In genomic region chr10:60434418-60435046, GRCh38 we compare ENCODE assay signal across 8 cellular contexts. TPM values are rescaled to one million over a fixed set of nuclear protein-coding genes. Genes with fewer than 3 reads are reported as not detected.
A peak's percentile ranks its signal among the peaks of the same experiment; 100 is the strongest.
DNase-seq lines count a peak whose midpoint lies in the region; ATAC-seq and TF ChIP-seq lines count a peak whose summit lies in the region.

No MANE protein-coding gene starts in this region.

- H3K27me3 Mint-ChIP-seq in activated CD8-positive, alpha-beta T cell treated with anti-CD3 and anti-CD28 coated beads for 36 hours = no peaks in the 10 kb centered on the region
- no peaks in the 10 kb centered on the region for H3K27me3 Mint-ChIP-seq in activated CD8-positive, alpha-beta T cell treated with anti-CD3 and anti-CD28 coated beads, Interleukin-2, amount 10 ng/mL, durations not matched to agents 7 days and 5 days (ENCODE audit: low read depth)

- H3K9me3 Mint-ChIP-seq in activated CD8-positive, alpha-beta T cell treated with anti-CD3 and anti-CD28 coated beads for 36 hours = no peaks in the 10 kb centered on the region
- no peaks in the 10 kb centered on the region for H3K9me3 Mint-ChIP-seq in activated CD8-positive, alpha-beta T cell treated with anti-CD3 and anti-CD28 coated beads, Interleukin-2, amount 10 ng/mL, durations not matched to agents 7 days and 5 days (ENCODE audit: insufficient read depth)

- peak; percentile 63 for TF ChIP-seq CTCF in activated CD8-positive, alpha-beta T cell treated with anti-CD3 and anti-CD28 coated beads for 36 hours (IDR thresholded peaks at IDR 0.05)
- peak; percentile 56 for TF ChIP-seq CTCF in foreskin fibroblast (IDR thresholded peaks at IDR 0.05; ENCODE audit: low read depth, low read length)

- peak; percentile 12 for DNase-seq in activated CD8-positive, alpha-beta T cell treated with anti-CD3 and anti-CD28 coated beads for 36 hours
- DNase-seq in activated CD8-positive, alpha-beta T cell treated with anti-CD3 and anti-CD28 coated beads, Interleukin-2, amount 10 ng/mL, durations not matched to agents 7 days and 5 days = no peak
- DNase-seq in KG1 (lab: John Stamatoyannopoulos, UW) (peak; percentile 10), SKM-1 (lab: John Stamatoyannopoulos, UW; ENCODE audit: unreplicated experiment) (peak; percentile 39), foreskin fibroblast (peak; percentile 39 to 80), pons (ENCODE audit: low spot score) (peak; percentile 91), activated gamma-delta T cell (lab: John Stamatoyannopoulos, UW) (no peak)
- DNase-seq in activated T-cell treated with anti-CD3 and anti-CD28 coated beads, Interleukin-2, amount 50 U/mL, for 1 hour = no peak

- intact Hi-C loops in activated CD8-positive, alpha-beta T cell treated with anti-CD3 and anti-CD28 coated beads for 36 hours (cut with micrococcal nuclease) = loop anchor here (10.0 kb wide), 1 partner anchor 230 kb away; no protein-coding TSS in a partner anchor

- no peak overlapping the region for H3K27ac Mint-ChIP-seq in activated CD8-positive, alpha-beta T cell treated with anti-CD3 and anti-CD28 coated beads for 36 hours
- H3K27ac Mint-ChIP-seq in activated CD8-positive, alpha-beta T cell treated with anti-CD3 and anti-CD28 coated beads, Interleukin-2, amount 10 ng/mL, durations not matched to agents 7 days and 5 days = no peak overlapping the region

- CTCF ChIA-PET in activated CD8-positive, alpha-beta T cell treated with anti-CD3 and anti-CD28 coated beads for 36 hours (lab: Charles Lee) = interaction anchor here (0.9 to 1.5 kb wide), 6 partner anchors 10 to 320 kb away, joined by 3 to 5 read pairs (median 4); no protein-coding TSS in a partner anchor
- CTCF ChIA-PET in activated CD8-positive, alpha-beta T cell treated with anti-CD3 and anti-CD28 coated beads, Interleukin-2, amount 10 ng/mL, durations not matched to agents 7 days and 5 days (lab: Charles Lee) = interaction anchor here (0.9 to 2.9 kb wide), 3 partner anchors 9 to 196 kb away, joined by 4 to 11 read pairs (median 7); no protein-coding TSS in a partner anchor

- H3K4me3 Mint-ChIP-seq in activated CD8-positive, alpha-beta T cell treated with anti-CD3 and anti-CD28 coated beads for 36 hours = no peak overlapping the region
- no peak overlapping the region for H3K4me3 Mint-ChIP-seq in activated CD8-positive, alpha-beta T cell treated with anti-CD3 and anti-CD28 coated beads, Interleukin-2, amount 10 ng/mL, durations not matched to agents 7 days and 5 days

- no peak for ATAC-seq in activated CD8-positive, alpha-beta T cell treated with anti-CD3 and anti-CD28 coated beads for 36 hours
- no peak for ATAC-seq in activated CD8-positive, alpha-beta T cell treated with anti-CD3 and anti-CD28 coated beads, Interleukin-2, amount 10 ng/mL, durations not matched to agents 7 days and 5 days

- no peak overlapping the region for H3K4me3 ChIP-seq in foreskin fibroblast (ENCODE audit: low read depth in 1 of 2, low read length in 2 of 2)

- H3K4me1 Mint-ChIP-seq in activated CD8-positive, alpha-beta T cell treated with anti-CD3 and anti-CD28 coated beads for 36 hours (ENCODE audit: low read depth) = no peaks in the 10 kb centered on the region
- no peaks in the 10 kb centered on the region for H3K4me1 Mint-ChIP-seq in activated CD8-positive, alpha-beta T cell treated with anti-CD3 and anti-CD28 coated beads, Interleukin-2, amount 10 ng/mL, durations not matched to agents 7 days and 5 days (ENCODE audit: low read depth)

- POLR2A ChIA-PET in activated CD8-positive, alpha-beta T cell treated with anti-CD3 and anti-CD28 coated beads for 36 hours (lab: Charles Lee) = no interaction called here
- POLR2A ChIA-PET in activated CD8-positive, alpha-beta T cell treated with anti-CD3 and anti-CD28 coated beads, Interleukin-2, amount 10 ng/mL, durations not matched to agents 7 days and 5 days (lab: Charles Lee) = no interaction called here

- no peaks in the 10 kb centered on the region for H3K36me3 Mint-ChIP-seq in activated CD8-positive, alpha-beta T cell treated with anti-CD3 and anti-CD28 coated beads for 36 hours (ENCODE audit: low read depth)
- no peaks in the 10 kb centered on the region for H3K36me3 Mint-ChIP-seq in activated CD8-positive, alpha-beta T cell treated with anti-CD3 and anti-CD28 coated beads, Interleukin-2, amount 10 ng/mL, durations not matched to agents 7 days and 5 days (ENCODE audit: low read depth)

RNA-seq across cellular contexts. Expression of gene ANK3, which starts 44.9 kb away (rescaled TPM):
- 10 to 100 TPM; 10.3 to 12.0 TPM for total RNA-seq in activated CD8-positive, alpha-beta T cell treated with anti-CD3 and anti-CD28 coated beads for 36 hours
- total RNA-seq in activated CD8-positive, alpha-beta T cell treated with anti-CD3 and anti-CD28 coated beads, Interleukin-2, amount 10 ng/mL, durations not matched to agents 7 days and 5 days = 1 to 10 TPM; 4.5 to 5.3 TPM

Comparison
In these comparisons a context has a peak if more than half of its experiments do, and no peak if none do; other contexts are left out.
1. DNase-seq: peak in activated CD8-positive, alpha-beta T cell treated with anti-CD3 and anti-CD28 coated beads for 36 hours (single experiment), KG1 (single experiment), SKM-1 (single experiment), foreskin fibroblast (2 of 2) and pons (single experiment); none in activated CD8-positive, alpha-beta T cell treated with anti-CD3 and anti-CD28 coated beads, Interleukin-2, amount 10 ng/mL, durations not matched to agents 7 days and 5 days (single experiment), activated gamma-delta T cell (single experiment) and activated T-cell treated with anti-CD3 and anti-CD28 coated beads, Interleukin-2, amount 50 U/mL, for 1 hour (single experiment).